8 cellular contexts compared by ENCODE assay signal in the genomic region with DNA sequence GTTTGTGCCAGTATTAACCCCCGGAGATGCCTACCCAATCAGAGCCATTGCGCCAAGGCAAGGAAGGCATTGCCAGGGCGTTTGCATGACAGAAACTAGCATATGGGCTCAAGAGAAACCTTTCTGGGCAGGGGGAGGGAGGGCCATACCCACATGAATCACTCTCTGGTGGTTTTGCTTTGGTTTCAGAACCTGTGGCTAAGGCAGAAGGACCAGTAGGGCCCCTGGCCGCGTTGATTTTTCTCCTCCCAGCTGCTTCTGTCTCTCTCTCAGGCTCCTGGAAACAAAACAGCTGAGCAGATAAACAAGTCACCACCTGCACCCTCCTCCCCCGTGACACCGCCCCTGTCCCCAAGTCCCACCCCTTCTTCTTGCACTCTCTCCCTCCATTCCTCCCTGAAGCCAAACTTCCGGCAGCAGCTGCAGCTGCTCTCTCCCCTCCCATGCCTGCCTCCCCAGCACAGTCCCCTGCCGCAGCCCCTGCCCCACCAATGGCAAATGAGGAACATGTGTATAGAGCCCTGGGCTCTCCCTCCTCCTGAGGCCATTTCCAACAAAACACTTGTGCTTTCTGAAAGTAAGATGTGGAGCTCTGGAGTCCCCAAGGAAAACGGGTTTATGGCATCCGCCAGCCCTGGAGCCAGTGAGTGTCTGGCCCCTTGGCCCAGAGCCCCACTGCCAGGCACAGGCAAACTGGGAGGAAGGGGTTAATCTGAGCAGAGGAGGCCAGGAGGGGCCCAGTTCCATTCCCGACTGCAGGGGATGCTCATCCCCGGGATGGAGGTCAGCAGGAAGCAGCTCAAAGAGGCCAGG. TPM values are rescaled to one million over a fixed set of nuclear protein-coding genes. Genes with fewer than 3 reads are reported as not detected.
DNase-seq lines count a peak whose midpoint lies in the region; ATAC-seq and TF ChIP-seq lines count a peak whose summit lies in the region.

No MANE protein-coding gene starts in this region.

- no peaks in the 10 kb centered on the region for H3K36me3 Mint-ChIP-seq in activated CD4-positive, alpha-beta T cell treated with anti-CD3 and anti-CD28 coated beads, Interleukin-2, amount 10 ng/mL, durations not matched to agents 24 days and 14 days (ENCODE audit: low read depth)
- H3K36me3 Mint-ChIP-seq in osteocyte (ENCODE audit: unreplicated experiment), result no peaks in the 10 kb centered on the region

- H3K9ac ChIP-seq in BLaER1, result peak overlapping the region; percentile 67

- H3K27me3 ChIP-seq in BLaER1 (no peaks in the 10 kb centered on the region), esophagus squamous epithelium (peaks cover 0 to 4% (median 0%) of the 10 kb centered on the region in 4 donors)

- H3K4me1 Mint-ChIP-seq in activated CD4-positive, alpha-beta T cell treated with anti-CD3 and anti-CD28 coated beads, Interleukin-2, amount 10 ng/mL, durations not matched to agents 24 days and 14 days, result peaks cover 30% of the 10 kb centered on the region
- H3K4me1 Mint-ChIP-seq in osteocyte (ENCODE audit: unreplicated experiment), result peaks cover 15% of the 10 kb centered on the region

- ATAC-seq in HG03135 (IDR thresholded peaks at IDR 0.05; ENCODE audit: unreplicated experiment), result peak; percentile 87

- H3K4me3 Mint-ChIP-seq in activated CD4-positive, alpha-beta T cell treated with anti-CD3 and anti-CD28 coated beads, Interleukin-2, amount 10 ng/mL, durations not matched to agents 24 days and 14 days, result peak overlapping the region; percentile 66
- no peak overlapping the region for H3K4me3 Mint-ChIP-seq in osteocyte (ENCODE audit: unreplicated experiment)

- H3K9me3 ChIP-seq in BLaER1 (no peaks in the 10 kb centered on the region), esophagus squamous epithelium (no peaks in the 10 kb centered on the region)

- H3K4me3 ChIP-seq in BLaER1, result peak overlapping the region; percentile 44; the same call in 1 of the 2 replicates
- H3K4me3 ChIP-seq in esophagus squamous epithelium, result peak overlapping the region in 3 of 4 donors; percentile 23 to 51 (median 27)

- TF ChIP-seq CTCF in esophagus squamous epithelium (IDR thresholded peaks at IDR 0.05) (no peak), osteocyte (IDR thresholded peaks at IDR 0.05) (no peak)

- H3K27ac ChIP-seq in BLaER1 (peak overlapping the region; percentile 86), esophagus squamous epithelium (peak overlapping the region; percentile 3 to 70 (median 68))

- WGBS in esophagus squamous epithelium, 2 donors, result 0 to 13% methylated on average over 8 to 9 of the region's 13 CpGs

- H4K20me1 ChIP-seq in BLaER1, result no peaks in the 10 kb centered on the region

- H3K36me3 ChIP-seq in BLaER1 (no peaks in the 10 kb centered on the region), esophagus squamous epithelium (no peaks in the 10 kb centered on the region)

- intact Hi-C loops in activated CD4-positive, alpha-beta T cell treated with anti-CD3 and anti-CD28 coated beads, Interleukin-2, amount 10 ng/mL, durations not matched to agents 24 days and 14 days (cut with micrococcal nuclease), result loop anchor here (1.0 to 2.0 kb wide), 4 partner anchors 8 to 46 kb away; no protein-coding TSS in a partner anchor
- intact Hi-C loops in esophagus squamous epithelium (cut with DNase I), result no loop called here

- no peaks in the 10 kb centered on the region for H3K9me3 Mint-ChIP-seq in activated CD4-positive, alpha-beta T cell treated with anti-CD3 and anti-CD28 coated beads, Interleukin-2, amount 10 ng/mL, durations not matched to agents 24 days and 14 days
- H3K9me3 Mint-ChIP-seq in osteocyte (ENCODE audit: unreplicated experiment), result no peaks in the 10 kb centered on the region

- TF ChIP-seq POLR2A in GM19099 (IDR thresholded peaks at IDR 0.05; ENCODE audit: extremely low read depth, insufficient read length, low read depth) (peak; percentile 35), esophagus squamous epithelium (IDR thresholded peaks at IDR 0.05) (no peak)

- H3K4me1 ChIP-seq in BLaER1 (peaks cover 50% of the 10 kb centered on the region), esophagus squamous epithelium (peaks cover 5 to 19% (median 12%) of the 10 kb centered on the region in 3 donors)

- H3K4me2 ChIP-seq in BLaER1, result peak overlapping the region; percentile 94

- H3K27ac Mint-ChIP-seq in activated CD4-positive, alpha-beta T cell treated with anti-CD3 and anti-CD28 coated beads, Interleukin-2, amount 10 ng/mL, durations not matched to agents 24 days and 14 days, result peak overlapping the region; percentile 49
- H3K27ac Mint-ChIP-seq in osteocyte (ENCODE audit: unreplicated experiment), result peak overlapping the region; percentile 12

- peak; percentile 85 for DNase-seq in NCI-H2196 (lab: John Stamatoyannopoulos, UW; ENCODE audit: unreplicated experiment)
- DNase-seq in activated CD4-positive, alpha-beta T cell treated with anti-CD3 and anti-CD28 coated beads, Interleukin-2, amount 10 ng/mL, durations not matched to agents 24 days and 14 days, result peak; percentile 92
- DNase-seq in esophagus squamous epithelium (lab: John Stamatoyannopoulos, UW), result no peak
- no peak for DNase-seq in osteocyte (ENCODE audit: extremely low spot score, unreplicated experiment)
- no peak for DNase-seq in cortex of kidney (lab: John Stamatoyannopoulos, UW)

- peaks cover 1% of the 10 kb centered on the region for H3K27me3 Mint-ChIP-seq in activated CD4-positive, alpha-beta T cell treated with anti-CD3 and anti-CD28 coated beads, Interleukin-2, amount 10 ng/mL, durations not matched to agents 24 days and 14 days
- H3K27me3 Mint-ChIP-seq in osteocyte (ENCODE audit: unreplicated experiment), result peaks cover 7% of the 10 kb centered on the region

RNA-seq across cellular contexts. Expression of gene ADA2, which starts 39.0 kb away (rescaled TPM):
- 2.8 and 3.4 TPM in 2 replicates for total RNA-seq in activated CD4-positive, alpha-beta T cell treated with anti-CD3 and anti-CD28 coated beads, Interleukin-2, amount 10 ng/mL, durations not matched to agents 24 days and 14 days
- 10 to 100 TPM in 1 of 4 donors, 1 to 10 TPM in 3; 1.3 to 11.1 (median 5.3) TPM for total RNA-seq in esophagus squamous epithelium
- total RNA-seq in osteocyte, result 3.5 and 4.1 TPM in 2 replicates

Comparison
In these comparisons a context has a peak if more than half of its experiments do, and no peak if none do; other contexts are left out.
1. DNase-seq: peak in NCI-H2196 (single experiment) and activated CD4-positive, alpha-beta T cell treated with anti-CD3 and anti-CD28 coated beads, Interleukin-2, amount 10 ng/mL, durations not matched to agents 24 days and 14 days (single experiment); none in esophagus squamous epithelium (single experiment), osteocyte (single experiment) and cortex of kidney (single experiment).